ENCODE assay signal across 1 cellular context in the genomic region with DNA sequence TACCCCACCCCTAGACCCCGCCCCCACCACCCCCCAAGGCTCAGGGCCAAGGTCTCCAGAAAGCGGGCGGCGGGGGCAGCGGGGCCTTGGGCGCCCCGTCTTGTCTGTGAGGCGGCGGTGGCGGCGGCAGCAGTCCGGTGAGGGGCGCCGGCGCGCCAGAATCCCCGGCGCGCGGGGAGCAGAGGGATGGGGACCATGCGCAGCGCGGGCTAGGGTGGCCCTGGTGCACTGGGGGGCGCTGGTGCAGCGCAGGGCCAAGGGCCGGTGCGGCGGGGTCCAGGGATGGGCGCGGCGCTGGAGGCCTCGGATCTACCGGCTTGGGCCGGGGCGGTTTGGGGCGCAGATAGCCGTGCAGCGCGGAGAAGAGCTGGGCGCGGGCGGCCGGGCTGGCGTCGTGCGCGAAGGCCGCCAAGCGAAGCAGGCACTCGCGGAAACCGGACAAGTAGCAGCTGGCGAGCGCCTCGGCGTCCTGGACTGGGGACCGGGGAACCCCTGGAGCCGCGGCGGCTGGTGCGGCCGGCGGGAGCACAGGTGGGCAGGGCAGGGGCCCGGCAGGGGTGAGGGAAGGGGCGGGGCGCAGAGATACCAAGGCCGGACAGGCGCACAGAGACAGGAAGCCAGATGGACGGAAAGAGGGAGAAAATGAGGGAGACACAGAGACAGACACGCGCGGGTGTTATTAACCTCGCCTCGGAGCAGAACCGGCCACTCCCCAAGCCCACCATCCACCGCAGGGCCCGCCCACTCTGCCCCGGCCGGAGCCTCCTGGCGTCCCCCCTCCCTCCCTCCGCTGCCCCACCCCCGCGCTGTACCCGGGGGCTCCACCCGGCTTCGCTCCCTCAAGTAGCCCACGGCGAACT.
TF ChIP-seq lines count a peak whose summit lies in the region.

No MANE protein-coding gene starts in this region.

TF ChIP-seq in GM23338, 12 proteins besides CTCF, POLR2A, EP300 and RAD21 (continued from another document):
- TF ChIP-seq ZNF462 (CRISPR knock-in tag; IDR thresholded peaks at IDR 0.05) (no peak), EZH2 (IDR thresholded peaks at IDR 0.05; ENCODE audit: low read depth, unreplicated experiment) (no peak), JUNB (IDR thresholded peaks at IDR 0.05; ENCODE audit: unreplicated experiment) (no peak), ZNF114 (CRISPR knock-in tag; IDR thresholded peaks at IDR 0.05) (no peak), STAT1 (IDR thresholded peaks at IDR 0.05; ENCODE audit: unreplicated experiment) (no peak), POLR2AphosphoS5 (IDR thresholded peaks at IDR 0.05; ENCODE audit: low read depth) (no peak), REST (IDR thresholded peaks at IDR 0.05; ENCODE audit: unreplicated experiment) (no peak), NANOG (IDR thresholded peaks at IDR 0.05; ENCODE audit: borderline replicate concordance) (no peak), ZNF331 (CRISPR knock-in tag; IDR thresholded peaks at IDR 0.05; ENCODE audit: low read depth) (no peak)
- TF ChIP-seq, protein P1, sequence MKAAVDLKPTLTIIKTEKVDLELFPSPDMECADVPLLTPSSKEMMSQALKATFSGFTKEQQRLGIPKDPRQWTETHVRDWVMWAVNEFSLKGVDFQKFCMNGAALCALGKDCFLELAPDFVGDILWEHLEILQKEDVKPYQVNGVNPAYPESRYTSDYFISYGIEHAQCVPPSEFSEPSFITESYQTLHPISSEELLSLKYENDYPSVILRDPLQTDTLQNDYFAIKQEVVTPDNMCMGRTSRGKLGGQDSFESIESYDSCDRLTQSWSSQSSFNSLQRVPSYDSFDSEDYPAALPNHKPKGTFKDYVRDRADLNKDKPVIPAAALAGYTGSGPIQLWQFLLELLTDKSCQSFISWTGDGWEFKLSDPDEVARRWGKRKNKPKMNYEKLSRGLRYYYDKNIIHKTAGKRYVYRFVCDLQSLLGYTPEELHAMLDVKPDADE (IDR thresholded peaks at IDR 0.05), result no peak
